Comparison of ENCODE assay signal across 7 cellular contexts in the genomic region with DNA sequence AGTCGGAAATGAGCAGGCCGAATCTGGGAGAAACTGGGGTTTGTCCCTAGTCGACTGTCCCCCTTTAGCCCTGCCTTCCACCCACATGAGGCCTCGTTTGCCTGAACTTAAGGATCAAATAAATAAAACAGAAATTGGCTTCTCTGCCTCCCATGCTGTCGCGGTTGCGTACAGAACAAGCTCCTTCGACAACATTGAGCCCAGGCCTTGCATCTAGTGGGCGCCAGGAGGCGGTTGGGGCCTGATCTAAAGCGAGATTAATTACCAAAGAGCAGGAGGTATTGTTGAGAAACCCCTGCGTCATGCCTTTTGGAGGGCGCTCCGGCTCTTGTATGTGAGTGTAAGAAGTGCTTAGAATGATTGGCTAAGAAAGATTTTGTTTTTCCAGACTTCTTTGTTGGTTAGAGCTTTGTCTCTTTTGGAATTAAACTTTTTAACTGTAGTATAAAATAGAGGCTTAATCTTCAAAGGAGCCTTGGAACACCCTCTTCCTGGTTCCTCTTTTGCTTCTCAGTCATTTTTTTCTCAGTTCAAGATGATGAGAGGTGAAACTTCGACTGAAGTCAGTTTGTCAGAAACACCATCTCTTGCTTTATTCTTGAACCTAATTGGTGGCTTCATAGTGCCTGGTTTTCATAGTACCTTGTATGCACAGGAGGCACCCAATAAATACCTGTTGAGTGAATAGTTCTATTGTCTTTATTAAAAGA. TPM values are rescaled to one million over a fixed set of nuclear protein-coding genes. Genes with fewer than 3 reads are reported as not detected.
DNase-seq lines count a peak whose midpoint lies in the region; ATAC-seq and TF ChIP-seq lines count a peak whose summit lies in the region.

No MANE protein-coding gene starts in this region.

- H3K9ac ChIP-seq in iPS-18a (ENCODE audit: low read length) (peak overlapping the region; percentile 84), skeletal muscle tissue (ENCODE audit: low read depth in 1 of 3, low read length in 3 of 3) (peak overlapping the region; percentile 94 to 99 (median 94))

- H3K36me3 ChIP-seq in iPS-18a (ENCODE audit: control insufficient read depth, low read depth, low read length) (no peaks in the 10 kb centered on the region), skeletal muscle tissue (ENCODE audit: control insufficient read depth in 3 of 3, insufficient read depth in 3 of 3, low read length in 3 of 3) (peaks cover 0 to 9% (median 5%) of the 10 kb centered on the region in 3 donors)

- peak overlapping the region; percentile 98 to 100 (median 99) for H3K4me3 Mint-ChIP-seq in brain

- H3K27me3 ChIP-seq in iPS-18a (ENCODE audit: control insufficient read depth, insufficient read depth, low read length): no peaks in the 10 kb centered on the region
- H3K27me3 ChIP-seq in skeletal muscle tissue (ENCODE audit: control insufficient read depth in 3 of 3, insufficient read depth in 3 of 3, low read length in 3 of 3): no peaks in the 10 kb centered on the region

- peak; percentile 69 for ATAC-seq in GM18498 (IDR thresholded peaks at IDR 0.05; ENCODE audit: unreplicated experiment)
- peak; percentile 52 for ATAC-seq in HG02852 (IDR thresholded peaks at IDR 0.05; ENCODE audit: unreplicated experiment)

- DNase-seq in NCI-H1694 treated with DMSO at 0.1 percent for 48 hours (lab: John Stamatoyannopoulos, UW) (peak; percentile 35), UCSD-AML1 (lab: John Stamatoyannopoulos, UW; ENCODE audit: unreplicated experiment) (peak; percentile 75)

- H3K27me3 Mint-ChIP-seq in brain: peaks cover 15% of the 10 kb centered on the region

- H3K4me1 ChIP-seq in iPS-18a (ENCODE audit: control insufficient read depth, low read depth, low read length) (no peaks in the 10 kb centered on the region), skeletal muscle tissue (ENCODE audit: control insufficient read depth in 3 of 3, insufficient read depth in 3 of 3, low read length in 3 of 3) (peaks cover 8 to 16% (median 9%) of the 10 kb centered on the region in 3 donors)

- peak overlapping the region; percentile 98 to 100 (median 99) for H3K27ac Mint-ChIP-seq in brain

- H3K4me3 ChIP-seq in iPS-18a (ENCODE audit: low read length) (peak overlapping the region; percentile 91), skeletal muscle tissue (ENCODE audit: low read length in 3 of 3) (peak overlapping the region; percentile 89 to 99 (median 96))

- peaks cover 36% of the 10 kb centered on the region for H3K36me3 Mint-ChIP-seq in brain

- H3K9me3 ChIP-seq in iPS-18a (ENCODE audit: control insufficient read depth, low read depth, low read length): no peaks in the 10 kb centered on the region
- H3K9me3 ChIP-seq in skeletal muscle tissue (ENCODE audit: control insufficient read depth in 3 of 3, low read length in 3 of 3): no peaks in the 10 kb centered on the region

- H3K27ac ChIP-seq in iPS-18a (ENCODE audit: low read length) (peak overlapping the region; percentile 19), skeletal muscle tissue (ENCODE audit: low read depth, low read length) (peak overlapping the region; percentile 96)

- TF ChIP-seq CTCF in brain (conservative IDR thresholded peaks at IDR 0.05): peak; percentile 54 to 56

- peaks cover 54% of the 10 kb centered on the region for H3K4me1 Mint-ChIP-seq in brain

- peaks cover 0 to 5% (median 0%) of the 10 kb centered on the region in 5 experiments for H3K9me3 Mint-ChIP-seq in brain

RNA-seq across cellular contexts. Expression of a gene that starts 0.8 kb away (rescaled TPM):
- polyA plus RNA-seq in brain (ENCODE audit: insufficient read depth, low read depth, low replicate concordance): 186 TPM
- 91.3 TPM for total RNA-seq in skeletal muscle tissue

RNA-seq across cellular contexts. Expression of a gene that starts 25.2 kb away (rescaled TPM):
- polyA plus RNA-seq in brain (ENCODE audit: insufficient read depth, low read depth, low replicate concordance): 60.3 TPM
- 11.5 TPM for total RNA-seq in skeletal muscle tissue

Comparison
In these comparisons a context has a peak if more than half of its experiments do, and no peak if none do; other contexts are left out.
1. Peak in every context shown above with its lines: DNase-seq, ATAC-seq, H3K4me3 ChIP-seq and H3K27ac ChIP-seq.